In the genomic region with DNA sequence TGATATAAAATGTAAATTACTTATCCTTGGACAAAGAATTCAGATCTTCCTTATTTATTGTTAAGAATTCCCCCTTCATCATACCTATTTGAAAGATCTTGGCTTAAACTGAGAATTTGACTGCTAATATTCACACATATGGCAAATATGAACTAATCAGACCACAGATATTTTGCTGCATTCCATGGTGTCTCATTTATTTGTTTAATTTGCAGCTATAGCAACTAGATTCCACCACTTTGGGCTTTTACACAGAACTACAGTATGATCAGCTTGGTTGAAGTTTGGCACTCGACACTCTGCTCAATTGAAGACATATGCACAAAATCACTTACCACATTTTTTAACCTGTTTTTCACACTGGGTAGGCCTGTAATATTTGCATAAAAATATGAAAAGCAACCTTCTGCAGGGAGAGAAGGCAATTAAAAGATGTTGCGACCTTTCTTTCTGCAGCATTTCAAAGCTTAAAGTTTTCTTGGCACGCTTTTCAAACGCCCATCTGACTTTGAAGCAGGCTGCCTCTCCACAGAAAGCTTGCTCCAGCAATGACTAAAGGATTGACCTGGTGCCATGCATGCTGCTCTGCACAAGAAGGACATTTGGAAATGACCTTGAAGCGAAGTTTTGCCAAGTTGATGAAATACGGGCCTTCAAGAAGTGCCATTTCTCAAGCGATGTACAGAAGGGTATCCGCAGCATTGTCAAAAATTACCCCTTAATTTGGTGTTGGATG, we compare ENCODE assay signal across 15 cellular contexts.
DNase-seq lines count a peak whose midpoint lies in the region; ATAC-seq and TF ChIP-seq lines count a peak whose summit lies in the region.
"Had no signal": no experiment of that assay in that cellular context is flagged by ENCODE, and none has a peak within 500 bp of the region (broad histone marks: within the 10 kb centered on the region; RNA-seq: fewer than 3 reads in every experiment).

No MANE protein-coding gene starts in this region.

- intact Hi-C loops in left lung (cut with DNase I): no loop called here

- H3K4me1 ChIP-seq in left lung: no peaks in the 10 kb centered on the region
- H3K4me1 ChIP-seq: ascending aorta, upper lobe of right lung had no signal

- ATAC-seq in left lung (peak; percentile 64), HG02759 (IDR thresholded peaks at IDR 0.05; ENCODE audit: unreplicated experiment) (no peak), HG02642 (IDR thresholded peaks at IDR 0.05; ENCODE audit: poor library complexity, unreplicated experiment) (no peak)
- ATAC-seq: activated T-cell treated with anti-CD3 and anti-CD28 coated beads, Interleukin-2, amount 50 U/mL, for 72 hours; upper lobe of right lung had no signal

- peaks cover 2% of the 10 kb centered on the region for H3K9me3 ChIP-seq in MG63
- H3K9me3 ChIP-seq in left lung: no peaks in the 10 kb centered on the region
- H3K9me3 ChIP-seq: ascending aorta, upper lobe of right lung had no signal

- peak; percentile 79 for DNase-seq in AG09319 (ENCODE audit: extremely low read depth, low read depth)
- DNase-seq in MG63: peak; percentile 80
- peak; percentile 71 for DNase-seq in dedifferentiated amniotic fluid mesenchymal stem cell (ENCODE audit: extremely low spot score)
- DNase-seq in left lung: no peak
- no peak for DNase-seq in NCI-H1105 (lab: John Stamatoyannopoulos, UW)
- no peak for DNase-seq in NCI-H69 (lab: John Stamatoyannopoulos, UW)
- DNase-seq: activated CD4-positive, alpha-beta T cell treated with anti-CD3 and anti-CD28 coated beads, Interleukin-2, amount 10 ng/mL, durations not matched to agents 24 days and 14 days; activated T-cell treated with anti-CD3 and anti-CD28 coated beads, Interleukin-2, amount 50 U/mL, for 72 hours; GOT3; MV-4-11; posterior cingulate gyrus; upper lobe of right lung had no signal

- H3K4me3 ChIP-seq in MG63 (no peak overlapping the region), left lung (no peak overlapping the region)
- H3K4me3 ChIP-seq: ascending aorta, upper lobe of right lung had no signal

- H3K36me3 ChIP-seq in MG63 (peaks cover 6% of the 10 kb centered on the region), left lung (no peaks in the 10 kb centered on the region)
- H3K36me3 ChIP-seq: ascending aorta, upper lobe of right lung had no signal

- H3K27ac ChIP-seq in left lung: no peak overlapping the region
- H3K27ac ChIP-seq: ascending aorta, upper lobe of right lung had no signal

- TF ChIP-seq CTCF in AG09319 (IDR thresholded peaks at IDR 0.05; ENCODE audit: low read depth, low read length): no peak
- TF ChIP-seq CTCF in left lung (IDR thresholded peaks at IDR 0.05): no peak

- H3K27me3 ChIP-seq in MG63 (no peaks in the 10 kb centered on the region), left lung (no peaks in the 10 kb centered on the region)
- H3K27me3 ChIP-seq: ascending aorta, upper lobe of right lung had no signal

Comparison
In these comparisons a context has a peak if more than half of its experiments do, and no peak if none do; other contexts are left out.
1. DNase-seq: peak in AG09319 (single experiment), MG63 (single experiment) and dedifferentiated amniotic fluid mesenchymal stem cell (single experiment); none in left lung (0 of 2), NCI-H1105 (single experiment) and NCI-H69 (single experiment).